8 cellular contexts compared by ENCODE assay signal in genomic region chr5:1599005-1599722, GRCh38.
DNase-seq lines count a peak whose midpoint lies in the region; ATAC-seq, FAIRE-seq and TF ChIP-seq lines count a peak whose summit lies in the region.
"Not testable (repeated sequence)": the region's sequence is repeated elsewhere in the genome, so short reads cannot be mapped to it uniquely, and the experiment has no call there.

No MANE protein-coding gene starts in this region.

- H3K27ac Mint-ChIP-seq in Caco-2 (ENCODE audit: unreplicated experiment) = not testable (repeated sequence)
- peak overlapping the region; percentile 54 for H3K27ac Mint-ChIP-seq in activated naive CD8-positive, alpha-beta T cell treated with anti-CD3 and anti-CD28 coated beads, Interleukin-2, amount 50 U/mL, for 24 hours
- H3K27ac Mint-ChIP-seq in memory B cell = peak overlapping the region; percentile 58
- H3K27ac Mint-ChIP-seq in stimulated activated naive CD8-positive, alpha-beta T cell treated with anti-CD3 and anti-CD28 coated beads, Interleukin-15, Interleukin-2, amounts not matched to agents 100 ng/mL and 50 ng/mL, for 24 hours = peak overlapping the region; percentile 86

- not testable (repeated sequence) for H3K36me3 ChIP-seq in Caco-2 (ENCODE audit: control insufficient read depth, insufficient read depth, low read length); Karpas-422 (ENCODE audit: insufficient read depth, low read length)

- not testable (repeated sequence) for BruUV-seq in Caco-2 (replicated peaks; lab: Mats Ljungman, UMichigan)

- H3K4me1 Mint-ChIP-seq in Caco-2 (ENCODE audit: low read depth, unreplicated experiment) = not testable (repeated sequence)
- peaks cover 21% of the 10 kb centered on the region for H3K4me1 Mint-ChIP-seq in activated naive CD8-positive, alpha-beta T cell treated with anti-CD3 and anti-CD28 coated beads, Interleukin-2, amount 50 U/mL, for 24 hours
- H3K4me1 Mint-ChIP-seq in memory B cell = peaks cover 12% of the 10 kb centered on the region
- peaks cover 22% of the 10 kb centered on the region for H3K4me1 Mint-ChIP-seq in stimulated activated naive CD8-positive, alpha-beta T cell treated with anti-CD3 and anti-CD28 coated beads, Interleukin-15, Interleukin-2, amounts not matched to agents 100 ng/mL and 50 ng/mL, for 24 hours (ENCODE audit: low read depth)

- not testable (repeated sequence) for H3K4me2 ChIP-seq in Karpas-422 (ENCODE audit: low read depth, low read length, poor library complexity, severe bottlenecking)

- H3K27ac ChIP-seq in Karpas-422 (ENCODE audit: low read length) = not testable (repeated sequence)

- not testable (repeated sequence) for H3K9ac ChIP-seq in Karpas-422 (ENCODE audit: low read length)

- not testable (repeated sequence) for H3K4me3 Mint-ChIP-seq in Caco-2 (ENCODE audit: unreplicated experiment); activated naive CD8-positive, alpha-beta T cell treated with anti-CD3 and anti-CD28 coated beads, Interleukin-2, amount 50 U/mL, for 24 hours; memory B cell
- peak overlapping the region; percentile 43 for H3K4me3 Mint-ChIP-seq in stimulated activated naive CD8-positive, alpha-beta T cell treated with anti-CD3 and anti-CD28 coated beads, Interleukin-15, Interleukin-2, amounts not matched to agents 100 ng/mL and 50 ng/mL, for 24 hours

- H3K4me3 ChIP-seq in Caco-2 (ENCODE audit: low read depth, low read length); Karpas-422 (ENCODE audit: low read length): not testable (repeated sequence)

- not testable (repeated sequence) for H3K9me2 ChIP-seq in Karpas-422 (replicated peaks; ENCODE audit: insufficient read depth, low read length)

- H3K9me3 ChIP-seq in Caco-2; Karpas-422 (ENCODE audit: low read length): not testable (repeated sequence)

- not testable (repeated sequence) for H3K27me3 ChIP-seq in Caco-2 (replicated peaks; ENCODE audit: control insufficient read depth, insufficient read depth, low read length); Karpas-422 (ENCODE audit: low read length)

- H4K20me1 ChIP-seq in Karpas-422 (ENCODE audit: insufficient read depth, low read depth, low read length) = not testable (repeated sequence)

- peak; percentile 9 to 18 for TF ChIP-seq CTCF in Caco-2 (IDR thresholded peaks at IDR 0.05; ENCODE audit: insufficient read depth in 1 of 2, low read depth in 1 of 2, low read length in 1 of 2, severe bottlenecking in 1 of 2, unreplicated experiment in 1 of 2)

- CTCF ChIA-PET in Caco-2 (lab: Charles Lee) = interaction anchor here (1.2 kb wide), 1 partner anchor 87 kb away, joined by 6 read pairs; no protein-coding TSS in a partner anchor

- not testable (repeated sequence) for H3K9me3 Mint-ChIP-seq in Caco-2 (ENCODE audit: unreplicated experiment); activated naive CD8-positive, alpha-beta T cell treated with anti-CD3 and anti-CD28 coated beads, Interleukin-2, amount 50 U/mL, for 24 hours; memory B cell; stimulated activated naive CD8-positive, alpha-beta T cell treated with anti-CD3 and anti-CD28 coated beads, Interleukin-15, Interleukin-2, amounts not matched to agents 100 ng/mL and 50 ng/mL, for 24 hours

- intact Hi-C loops in Caco-2 (cut with micrococcal nuclease; ENCODE audit: unreplicated experiment) = not testable (repeated sequence)

- H2AFZ ChIP-seq in Karpas-422 (ENCODE audit: low read length) = not testable (repeated sequence)

- DNase-seq in Caco-2 (peak in 1 of 2 experiments; percentile 31), Karpas-422 (peak; percentile 50), RCC 7860 (ENCODE audit: low spot score) (peak; percentile 79), fibroblast of gingiva (ENCODE audit: low read depth) (peak; percentile 38), memory B cell (ENCODE audit: low spot score in 2 of 2) (peak in 1 of 2 donors; percentile 27)
- not testable (repeated sequence) for DNase-seq in activated naive CD8-positive, alpha-beta T cell treated with anti-CD3 and anti-CD28 coated beads, Interleukin-2, amount 50 U/mL, for 24 hours

- peak; percentile 95 for FAIRE-seq in RCC 7860 (lab: Jason Lieb, UNC)

- not testable (repeated sequence) for H3K36me3 Mint-ChIP-seq in Caco-2 (ENCODE audit: insufficient read depth, unreplicated experiment); activated naive CD8-positive, alpha-beta T cell treated with anti-CD3 and anti-CD28 coated beads, Interleukin-2, amount 50 U/mL, for 24 hours (ENCODE audit: low read depth); memory B cell; stimulated activated naive CD8-positive, alpha-beta T cell treated with anti-CD3 and anti-CD28 coated beads, Interleukin-15, Interleukin-2, amounts not matched to agents 100 ng/mL and 50 ng/mL, for 24 hours (ENCODE audit: low read depth)

- H3K27me3 Mint-ChIP-seq in Caco-2 (ENCODE audit: insufficient read depth, unreplicated experiment); activated naive CD8-positive, alpha-beta T cell treated with anti-CD3 and anti-CD28 coated beads, Interleukin-2, amount 50 U/mL, for 24 hours; memory B cell; stimulated activated naive CD8-positive, alpha-beta T cell treated with anti-CD3 and anti-CD28 coated beads, Interleukin-15, Interleukin-2, amounts not matched to agents 100 ng/mL and 50 ng/mL, for 24 hours: not testable (repeated sequence)

- H3K79me2 ChIP-seq in Karpas-422 (ENCODE audit: low read length) = not testable (repeated sequence)

- ATAC-seq in GM18511 (IDR thresholded peaks at IDR 0.05; ENCODE audit: unreplicated experiment) (peak; percentile 46), memory B cell (ENCODE audit: low read depth) (peak; percentile 43)
- peak; percentile 74 for ATAC-seq in activated naive CD8-positive, alpha-beta T cell treated with anti-CD3 and anti-CD28 coated beads, Interleukin-2, amount 50 U/mL, for 24 hours

- peaks cover 11% of the 10 kb centered on the region for H3K4me1 ChIP-seq in Caco-2
- not testable (repeated sequence) for H3K4me1 ChIP-seq in Karpas-422 (ENCODE audit: low read length)

- POLR2A ChIA-PET in Caco-2 (lab: Charles Lee) = not testable (repeated sequence)
